21 cellular contexts compared by ENCODE assay signal in the genomic region with DNA sequence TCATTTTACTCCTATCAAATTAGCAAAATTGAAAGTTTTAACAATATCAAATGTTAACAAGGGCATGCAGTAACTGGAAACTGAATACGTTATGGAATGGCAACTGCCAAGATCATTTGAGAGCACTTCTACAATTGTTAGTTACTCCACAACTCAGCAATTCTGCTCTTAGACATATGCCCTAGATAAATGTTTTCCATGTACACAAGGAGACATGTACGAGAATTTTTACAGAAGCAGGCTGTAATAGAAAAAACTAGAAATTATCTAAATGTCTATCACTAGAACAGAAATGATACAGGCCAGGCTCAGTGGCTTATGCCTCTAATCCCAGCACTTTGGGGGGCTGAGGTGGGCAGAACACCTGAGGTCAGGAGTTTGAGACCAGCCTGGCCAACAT.
"Had no signal": no experiment of that assay in that cellular context is flagged by ENCODE, and none has a peak within 500 bp of the region (broad histone marks: within the 10 kb centered on the region; RNA-seq: fewer than 3 reads in every experiment).

No MANE protein-coding gene starts in this region.

- H3K4me3 Mint-ChIP-seq: activated CD8-positive, alpha-beta T cell treated with anti-CD3 and anti-CD28 coated beads for 36 hours; activated naive CD4-positive, alpha-beta T cell treated with anti-CD3 and anti-CD28 coated beads, Interleukin-2, amount 10 ng/mL, durations not matched to agents 7 days and 5 days; activated naive CD8-positive, alpha-beta T cell treated with anti-CD3 and anti-CD28 coated beads, Interleukin-2, amount 50 U/mL, for 24 hours; nephron; T-helper 2 cell treated with Interferon-gamma antibody and Interleukin-4, amounts not matched to agents 5 μg/mL and 100 μg/mL, for 36 hours had no signal

- H3K9me3 ChIP-seq: ascending aorta, esophagus muscularis mucosa, stomach, testis, upper lobe of left lung had no signal

- H3K4me3 ChIP-seq: ascending aorta, esophagus muscularis mucosa, lung, skin epidermis, stomach, testis, upper lobe of left lung had no signal

- ATAC-seq: activated CD8-positive, alpha-beta T cell treated with anti-CD3 and anti-CD28 coated beads for 36 hours; activated naive CD8-positive, alpha-beta T cell treated with anti-CD3 and anti-CD28 coated beads, Interleukin-2, amount 50 U/mL, for 24 hours; left cardiac atrium had no signal

- H3K9me3 Mint-ChIP-seq: activated CD8-positive, alpha-beta T cell treated with anti-CD3 and anti-CD28 coated beads for 36 hours; activated naive CD4-positive, alpha-beta T cell treated with anti-CD3 and anti-CD28 coated beads, Interleukin-2, amount 10 ng/mL, durations not matched to agents 7 days and 5 days; activated naive CD8-positive, alpha-beta T cell treated with anti-CD3 and anti-CD28 coated beads, Interleukin-2, amount 50 U/mL, for 24 hours; dendritic cell treated with granulocyte-macrophage colony-stimulating factor and Interleukin-4, amounts not matched to agents 40 ng/mL and 50 ng/mL, for 4 days; nephron; T-helper 2 cell treated with Interferon-gamma antibody and Interleukin-4, amounts not matched to agents 5 μg/mL and 100 μg/mL, for 36 hours had no signal

- H3K27me3 Mint-ChIP-seq: activated CD8-positive, alpha-beta T cell treated with anti-CD3 and anti-CD28 coated beads for 36 hours; activated naive CD4-positive, alpha-beta T cell treated with anti-CD3 and anti-CD28 coated beads, Interleukin-2, amount 10 ng/mL, durations not matched to agents 7 days and 5 days; activated naive CD8-positive, alpha-beta T cell treated with anti-CD3 and anti-CD28 coated beads, Interleukin-2, amount 50 U/mL, for 24 hours; dendritic cell treated with granulocyte-macrophage colony-stimulating factor and Interleukin-4, amounts not matched to agents 40 ng/mL and 50 ng/mL, for 4 days had no signal

- H3K27ac ChIP-seq: ascending aorta, esophagus muscularis mucosa, upper lobe of left lung had no signal

- DNase-seq: activated CD4-positive, alpha-beta T cell treated with anti-CD3 and anti-CD28 coated beads for 4 hours; activated CD8-positive, alpha-beta T cell treated with anti-CD3 and anti-CD28 coated beads for 36 hours; activated naive CD4-positive, alpha-beta T cell treated with anti-CD3 and anti-CD28 coated beads, Interleukin-2, amount 10 ng/mL, durations not matched to agents 7 days and 5 days; activated naive CD8-positive, alpha-beta T cell treated with anti-CD3 and anti-CD28 coated beads, Interleukin-2, amount 50 U/mL, for 24 hours; activated T-cell treated with anti-CD3 and anti-CD28 coated beads, Interleukin-2, amount 50 U/mL, for 1 hour; effector memory CD4-positive, alpha-beta T cell; left cardiac atrium; occipital lobe; posterior cingulate gyrus; retina; stimulated activated CD4-positive, alpha-beta T cell treated with anti-CD3 and anti-CD28 coated beads, Interleukin-2, amount 100 ng/mL, for 48 hours; stomach; testis; upper lobe of left lung had no signal

- H3K27ac Mint-ChIP-seq: activated CD8-positive, alpha-beta T cell treated with anti-CD3 and anti-CD28 coated beads for 36 hours; activated naive CD4-positive, alpha-beta T cell treated with anti-CD3 and anti-CD28 coated beads, Interleukin-2, amount 10 ng/mL, durations not matched to agents 7 days and 5 days; activated naive CD8-positive, alpha-beta T cell treated with anti-CD3 and anti-CD28 coated beads, Interleukin-2, amount 50 U/mL, for 24 hours; dendritic cell treated with granulocyte-macrophage colony-stimulating factor and Interleukin-4, amounts not matched to agents 40 ng/mL and 50 ng/mL, for 4 days; nephron; T-helper 2 cell treated with Interferon-gamma antibody and Interleukin-4, amounts not matched to agents 5 μg/mL and 100 μg/mL, for 36 hours had no signal

- H3K27me3 ChIP-seq: ascending aorta, esophagus muscularis mucosa, stomach, testis, upper lobe of left lung had no signal

- H3K36me3 ChIP-seq: ascending aorta, esophagus muscularis mucosa, stomach, upper lobe of left lung had no signal
